ENCODE assay signal across 8 cellular contexts in the genomic region with DNA sequence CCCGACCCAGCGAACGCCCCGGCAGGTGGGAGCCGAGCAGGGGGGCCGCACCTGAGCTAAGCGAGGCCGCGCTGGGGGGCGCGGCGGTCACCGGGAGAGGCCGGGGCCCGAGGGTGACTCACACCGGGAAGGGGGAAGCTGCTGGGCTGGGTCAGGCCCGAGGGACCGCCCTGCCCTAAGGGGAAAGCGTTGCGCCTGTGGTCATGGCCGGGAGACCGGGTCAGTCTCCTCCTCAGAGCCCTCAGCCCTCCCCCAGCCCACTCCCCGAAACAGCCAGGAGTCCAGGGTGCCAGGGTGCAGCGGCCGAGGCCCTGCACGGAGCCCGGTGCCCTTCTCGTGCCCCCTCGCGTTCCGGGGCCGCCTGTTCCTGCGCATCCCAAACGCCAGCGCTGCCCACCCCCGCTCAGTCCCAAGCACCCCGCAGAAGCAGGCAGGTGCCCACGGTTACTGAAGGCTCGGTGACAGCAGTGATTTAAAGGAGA. TPM values are rescaled to one million over a fixed set of nuclear protein-coding genes. Genes with fewer than 3 reads are reported as not detected.
DNase-seq lines count a peak whose midpoint lies in the region; ATAC-seq and TF ChIP-seq lines count a peak whose summit lies in the region.

No MANE protein-coding gene starts in this region.

- CTCF ChIA-PET in BJ (lab: Yijun Ruan, JAX), result interaction anchor here (0.6 to 3.8 kb wide), 9 partner anchors 8 to 135 kb away, joined by 3 to 27 read pairs (median 7); a partner anchor contains a TSS
- CTCF ChIA-PET in WTC11 (lab: Charles Lee), result interaction anchor here (0.6 to 2.5 kb wide), 13 partner anchors 11 to 183 kb away, joined by 3 to 38 read pairs (median 11); a partner anchor contains a TSS

- H3K27me3 Mint-ChIP-seq in WTC11 (ENCODE audit: low read depth), result no peaks in the 10 kb centered on the region; the same call in 1 of the 2 replicates
- no peaks in the 10 kb centered on the region for H3K27me3 Mint-ChIP-seq in stimulated activated naive B cell treated with anti-CD40 and anti-IgM and Interleukin-4, amounts not matched to agents 10 μg/mL and 1 μg/mL and 100 μg/mL, for 72 hours

- H3K4me1 Mint-ChIP-seq in WTC11, result peaks cover 7% of the 10 kb centered on the region
- H3K4me1 Mint-ChIP-seq in stimulated activated naive B cell treated with anti-CD40 and anti-IgM and Interleukin-4, amounts not matched to agents 10 μg/mL and 1 μg/mL and 100 μg/mL, for 72 hours, result peaks cover 6 to 12% of the 10 kb centered on the region in 2 donors

- no peaks in the 10 kb centered on the region for H3K9me3 Mint-ChIP-seq in WTC11
- no peaks in the 10 kb centered on the region for H3K9me3 Mint-ChIP-seq in stimulated activated naive B cell treated with anti-CD40 and anti-IgM and Interleukin-4, amounts not matched to agents 10 μg/mL and 1 μg/mL and 100 μg/mL, for 72 hours

- no peak overlapping the region for H3K27ac Mint-ChIP-seq in WTC11
- H3K27ac Mint-ChIP-seq in stimulated activated naive B cell treated with anti-CD40 and anti-IgM and Interleukin-4, amounts not matched to agents 10 μg/mL and 1 μg/mL and 100 μg/mL, for 72 hours, result no peak overlapping the region

- DNase-seq in BJ (ENCODE audit: low read depth), result no peak
- DNase-seq in H7, result peak; percentile 78
- DNase-seq in WTC11 (ENCODE audit: low spot score), result peak; percentile 27
- DNase-seq in stimulated activated naive B cell treated with anti-CD40 and anti-IgM and Interleukin-4, amounts not matched to agents 10 μg/mL and 1 μg/mL and 100 μg/mL, for 72 hours, result no peak
- no peak for DNase-seq in SHP77 (lab: John Stamatoyannopoulos, UW)
- DNase-seq in NCI-H510A (lab: John Stamatoyannopoulos, UW), result no peak

- H3K27me3 ChIP-seq in BJ (ENCODE audit: control insufficient read depth, insufficient read depth, low read length), result no peaks in the 10 kb centered on the region
- H3K27me3 ChIP-seq in H7 (ENCODE audit: control insufficient read depth, insufficient read depth, low read length), result peaks cover 8% of the 10 kb centered on the region

- POLR2A ChIA-PET in BJ (lab: Charles Lee) (no interaction called here), WTC11 (lab: Charles Lee) (no interaction called here)

- TF ChIP-seq CTCF in BJ (IDR thresholded peaks at IDR 0.05; ENCODE audit: insufficient read depth, low read depth, low read length) (no peak), WTC11 (IDR thresholded peaks at IDR 0.05) (no peak)

- ATAC-seq in WTC11 (no peak), GM18907 (IDR thresholded peaks at IDR 0.05; ENCODE audit: unreplicated experiment) (no peak)
- no peak for ATAC-seq in stimulated activated naive B cell treated with anti-CD40 and anti-IgM and Interleukin-4, amounts not matched to agents 10 μg/mL and 1 μg/mL and 100 μg/mL, for 72 hours (replicated peaks)

- no peaks in the 10 kb centered on the region for H3K36me3 Mint-ChIP-seq in WTC11
- no peaks in the 10 kb centered on the region for H3K36me3 Mint-ChIP-seq in stimulated activated naive B cell treated with anti-CD40 and anti-IgM and Interleukin-4, amounts not matched to agents 10 μg/mL and 1 μg/mL and 100 μg/mL, for 72 hours

- peak overlapping the region; percentile 63 for H3K4me3 Mint-ChIP-seq in WTC11
- peak overlapping the region; percentile 17 to 61 for H3K4me3 Mint-ChIP-seq in stimulated activated naive B cell treated with anti-CD40 and anti-IgM and Interleukin-4, amounts not matched to agents 10 μg/mL and 1 μg/mL and 100 μg/mL, for 72 hours

- H3K4me3 ChIP-seq in BJ (ENCODE audit: low read depth, low read length), result peak overlapping the region; percentile 73
- peak overlapping the region; percentile 43 for H3K4me3 ChIP-seq in H7 (ENCODE audit: insufficient read depth, low read depth, low read length)
- H3K4me3 ChIP-seq in iPS-11a (ENCODE audit: low read depth, low read length), result peak overlapping the region; percentile 39

- no peaks in the 10 kb centered on the region for H3K36me3 ChIP-seq in BJ (ENCODE audit: control insufficient read depth, insufficient read depth, low read length)
- H3K36me3 ChIP-seq in H7 (replicated peaks; ENCODE audit: control insufficient read depth, insufficient read depth, low read length), result no peaks in the 10 kb centered on the region

TF ChIP-seq in WTC11, 78 proteins besides CTCF, POLR2A, EP300 and RAD21:
- TF ChIP-seq EMX1 (CRISPR knock-in tag; IDR thresholded peaks at IDR 0.05) (no peak), HMGA2 (CRISPR knock-in tag; IDR thresholded peaks at IDR 0.05) (no peak), ZNF423 (CRISPR knock-in tag; IDR thresholded peaks at IDR 0.05) (0 out of 2 replicates have a peak, but pooled peaks have one; percentile 21), FOXP1 (CRISPR knock-in tag; IDR thresholded peaks at IDR 0.05; ENCODE audit: borderline replicate concordance) (peak; percentile 12; the same call in 1 of the 2 replicates)
- TF ChIP-seq, protein P1, sequence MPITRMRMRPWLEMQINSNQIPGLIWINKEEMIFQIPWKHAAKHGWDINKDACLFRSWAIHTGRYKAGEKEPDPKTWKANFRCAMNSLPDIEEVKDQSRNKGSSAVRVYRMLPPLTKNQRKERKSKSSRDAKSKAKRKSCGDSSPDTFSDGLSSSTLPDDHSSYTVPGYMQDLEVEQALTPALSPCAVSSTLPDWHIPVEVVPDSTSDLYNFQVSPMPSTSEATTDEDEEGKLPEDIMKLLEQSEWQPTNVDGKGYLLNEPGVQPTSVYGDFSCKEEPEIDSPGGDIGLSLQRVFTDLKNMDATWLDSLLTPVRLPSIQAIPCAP (CRISPR knock-in tag; IDR thresholded peaks at IDR 0.05), result no peak
- TF ChIP-seq, protein P2, sequence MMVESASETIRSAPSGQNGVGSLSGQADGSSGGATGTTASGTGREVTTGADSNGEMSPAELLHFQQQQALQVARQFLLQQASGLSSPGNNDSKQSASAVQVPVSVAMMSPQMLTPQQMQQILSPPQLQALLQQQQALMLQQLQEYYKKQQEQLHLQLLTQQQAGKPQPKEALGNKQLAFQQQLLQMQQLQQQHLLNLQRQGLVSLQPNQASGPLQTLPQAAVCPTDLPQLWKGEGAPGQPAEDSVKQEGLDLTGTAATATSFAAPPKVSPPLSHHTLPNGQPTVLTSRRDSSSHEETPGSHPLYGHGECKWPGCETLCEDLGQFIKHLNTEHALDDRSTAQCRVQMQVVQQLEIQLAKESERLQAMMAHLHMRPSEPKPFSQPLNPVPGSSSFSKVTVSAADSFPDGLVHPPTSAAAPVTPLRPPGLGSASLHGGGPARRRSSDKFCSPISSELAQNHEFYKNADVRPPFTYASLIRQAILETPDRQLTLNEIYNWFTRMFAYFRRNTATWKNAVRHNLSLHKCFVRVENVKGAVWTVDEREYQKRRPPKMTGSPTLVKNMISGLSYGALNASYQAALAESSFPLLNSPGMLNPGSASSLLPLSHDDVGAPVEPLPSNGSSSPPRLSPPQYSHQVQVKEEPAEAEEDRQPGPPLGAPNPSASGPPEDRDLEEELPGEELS (CRISPR knock-in tag; IDR thresholded peaks at IDR 0.05), result no peak
- TF ChIP-seq, protein P3, sequence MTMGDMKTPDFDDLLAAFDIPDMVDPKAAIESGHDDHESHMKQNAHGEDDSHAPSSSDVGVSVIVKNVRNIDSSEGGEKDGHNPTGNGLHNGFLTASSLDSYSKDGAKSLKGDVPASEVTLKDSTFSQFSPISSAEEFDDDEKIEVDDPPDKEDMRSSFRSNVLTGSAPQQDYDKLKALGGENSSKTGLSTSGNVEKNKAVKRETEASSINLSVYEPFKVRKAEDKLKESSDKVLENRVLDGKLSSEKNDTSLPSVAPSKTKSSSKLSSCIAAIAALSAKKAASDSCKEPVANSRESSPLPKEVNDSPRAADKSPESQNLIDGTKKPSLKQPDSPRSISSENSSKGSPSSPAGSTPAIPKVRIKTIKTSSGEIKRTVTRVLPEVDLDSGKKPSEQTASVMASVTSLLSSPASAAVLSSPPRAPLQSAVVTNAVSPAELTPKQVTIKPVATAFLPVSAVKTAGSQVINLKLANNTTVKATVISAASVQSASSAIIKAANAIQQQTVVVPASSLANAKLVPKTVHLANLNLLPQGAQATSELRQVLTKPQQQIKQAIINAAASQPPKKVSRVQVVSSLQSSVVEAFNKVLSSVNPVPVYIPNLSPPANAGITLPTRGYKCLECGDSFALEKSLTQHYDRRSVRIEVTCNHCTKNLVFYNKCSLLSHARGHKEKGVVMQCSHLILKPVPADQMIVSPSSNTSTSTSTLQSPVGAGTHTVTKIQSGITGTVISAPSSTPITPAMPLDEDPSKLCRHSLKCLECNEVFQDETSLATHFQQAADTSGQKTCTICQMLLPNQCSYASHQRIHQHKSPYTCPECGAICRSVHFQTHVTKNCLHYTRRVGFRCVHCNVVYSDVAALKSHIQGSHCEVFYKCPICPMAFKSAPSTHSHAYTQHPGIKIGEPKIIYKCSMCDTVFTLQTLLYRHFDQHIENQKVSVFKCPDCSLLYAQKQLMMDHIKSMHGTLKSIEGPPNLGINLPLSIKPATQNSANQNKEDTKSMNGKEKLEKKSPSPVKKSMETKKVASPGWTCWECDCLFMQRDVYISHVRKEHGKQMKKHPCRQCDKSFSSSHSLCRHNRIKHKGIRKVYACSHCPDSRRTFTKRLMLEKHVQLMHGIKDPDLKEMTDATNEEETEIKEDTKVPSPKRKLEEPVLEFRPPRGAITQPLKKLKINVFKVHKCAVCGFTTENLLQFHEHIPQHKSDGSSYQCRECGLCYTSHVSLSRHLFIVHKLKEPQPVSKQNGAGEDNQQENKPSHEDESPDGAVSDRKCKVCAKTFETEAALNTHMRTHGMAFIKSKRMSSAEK (CRISPR knock-in tag; IDR thresholded peaks at IDR 0.05; ENCODE audit: borderline replicate concordance), result no peak

RNA-seq across cellular contexts. Expression of a gene that starts 0.7 kb away (rescaled TPM):
- 0.20 and 0.32 TPM in 2 replicates for polyA plus RNA-seq in BJ (2011; rRNA removed)
- polyA minus RNA-seq in BJ (2011; rRNA and poly(A)+ RNA removed), result not detected in 2 replicates
- 0.78 and 1.0 TPM in 2 replicates for total RNA-seq in H7 (2014; rRNA removed; shearing (Covaris generic))
- total RNA-seq in WTC11 (2021), result 2.9 to 5.9 TPM (median 4.8 TPM) in 3 replicates

RNA-seq across cellular contexts. Expression of a gene that starts 0.9 kb away (rescaled TPM):
- polyA plus RNA-seq in BJ (2011; rRNA removed), result 4.9 and 5.4 TPM in 2 replicates
- 2.2 and 3.3 TPM in 2 replicates for polyA minus RNA-seq in BJ (2011; rRNA and poly(A)+ RNA removed)
- total RNA-seq in H7 (2014; rRNA removed; shearing (Covaris generic)), result 7.0 and 15.7 TPM in 2 replicates
- total RNA-seq in WTC11 (2021), result 20.4 to 23.1 TPM (median 21.2 TPM) in 3 replicates

RNA-seq across cellular contexts. Expression of a gene that starts 17.3 kb away (rescaled TPM):
- polyA plus RNA-seq in BJ (2011; rRNA removed), result not detected in 2 replicates
- polyA minus RNA-seq in BJ (2011; rRNA and poly(A)+ RNA removed), result not detected in 2 replicates
- 0.55 and 0.76 TPM in 2 replicates for total RNA-seq in H7 (2014; rRNA removed; shearing (Covaris generic))
- total RNA-seq in WTC11 (2021), result 2.0 to 2.5 TPM (median 2.3 TPM) in 3 replicates

RNA-seq across cellular contexts. Expression of a gene that starts 35.3 kb away (rescaled TPM):
- 21.5 and 35.7 TPM in 2 replicates for polyA plus RNA-seq in BJ (2011; rRNA removed)
- polyA minus RNA-seq in BJ (2011; rRNA and poly(A)+ RNA removed), result 11.0 and 23.6 TPM in 2 replicates
- total RNA-seq in H7 (2014; rRNA removed; shearing (Covaris generic)), result 37.9 and 39.0 TPM in 2 replicates
- 61.6 to 63.7 TPM (median 61.9 TPM) in 3 replicates for total RNA-seq in WTC11 (2021)

Comparison
In these comparisons a context has a peak if more than half of its experiments do, and no peak if none do; other contexts are left out.
1. DNase-seq: peak in H7 (single experiment) and WTC11 (single experiment); none in BJ (single experiment), stimulated activated naive B cell treated with anti-CD40 and anti-IgM and Interleukin-4, amounts not matched to agents 10 μg/mL and 1 μg/mL and 100 μg/mL, for 72 hours (single experiment), SHP77 (0 of 2) and NCI-H510A (single experiment).
2. Peak in every context shown above with its lines, with median percentiles within 50 percentile points of each other: H3K4me3 ChIP-seq.